23 cellular contexts compared by ENCODE assay signal in genomic region chr17:45366691-45367090, GRCh38. TPM values are rescaled to one million over a fixed set of nuclear protein-coding genes. Genes with fewer than 3 reads are reported as not detected.
DNase-seq lines count a peak whose midpoint lies in the region; ATAC-seq, FAIRE-seq and TF ChIP-seq lines count a peak whose summit lies in the region.
"Had no signal": no experiment of that assay in that cellular context is flagged by ENCODE, and none has a peak within 500 bp of the region (broad histone marks: within the 10 kb centered on the region; RNA-seq: fewer than 3 reads in every experiment).

No MANE protein-coding gene starts in this region.

- peak overlapping the region; percentile 51; the same call in 1 of the 2 replicates for H2BK20ac ChIP-seq in H1 (ENCODE audit: low read length)

- H3K23ac ChIP-seq in H1 (ENCODE audit: insufficient read length) (no peak overlapping the region), neuronal stem cell (ENCODE audit: low read depth, low read length, poor library complexity) (no peak overlapping the region)

- H4K20me1 ChIP-seq in H1 (replicated peaks in 1 of 2; ENCODE audit: control insufficient read depth in 1 of 2, insufficient read depth in 2 of 2, low read length in 2 of 2), result no peaks in the 10 kb centered on the region

- H2AK5ac ChIP-seq in H1 (ENCODE audit: low read depth, low read length), result peak overlapping the region; percentile 87; the same call in 1 of the 2 replicates
- peak overlapping the region; percentile 57 for H2AK5ac ChIP-seq in neuronal stem cell (ENCODE audit: low read depth, low read length)

- POLR2A ChIA-PET in A549 (lab: Yijun Ruan, JAX) (interaction anchor here (0.6 to 0.7 kb wide), 4 partner anchors 47 to 219 kb away, joined by 3 to 5 read pairs (median 3); partner anchors contain the start of gene HEXIM1), H1 (lab: Charles Lee; ENCODE audit: partially characterized antibody) (interaction anchor here (0.6 to 1.9 kb wide), 6 partner anchors 9 to 50 kb away, joined by 3 to 5 read pairs (median 4); no protein-coding TSS in a partner anchor)

- H2BK12ac ChIP-seq in H1 (ENCODE audit: low read depth, low read length), result peak overlapping the region; percentile 92; the same call in 1 of the 2 replicates
- H2BK12ac ChIP-seq in neuronal stem cell (ENCODE audit: low read length), result no peak overlapping the region

- TF ChIP-seq POLR2A in A549 (IDR thresholded peaks at IDR 0.05; ENCODE audit: low read length), result no peak
- no peak for TF ChIP-seq POLR2A in H1 (IDR thresholded peaks at IDR 0.05; ENCODE audit: control extremely low read depth in 1 of 2, low read depth in 2 of 2, low read length in 2 of 2)

- H2BK120ac ChIP-seq in H1 (replicated peaks; ENCODE audit: low read depth, low read length) (no peak overlapping the region), neuronal stem cell (ENCODE audit: low read depth, low read length) (no peak overlapping the region)

- H2BK5ac ChIP-seq in H1 (ENCODE audit: low read depth, low read length) (peak overlapping the region; percentile 84; the same call in 1 of the 2 replicates), neuronal stem cell (ENCODE audit: low read length) (peak overlapping the region; percentile 72)

- H3K4me3 ChIP-seq in A549, result no peak overlapping the region
- no peak overlapping the region for H3K4me3 ChIP-seq in H1 (ENCODE audit: extremely low read depth in 1 of 4, insufficient read depth in 2 of 4, low read depth in 3 of 4, low read length in 4 of 4)
- H3K4me3 ChIP-seq in neuronal stem cell (ENCODE audit: low read length in 2 of 2), result no peak overlapping the region
- H3K4me3 ChIP-seq: PC-9, SJSA1 had no signal

- H3K27me3 ChIP-seq in H1 (replicated peaks in 1 of 4; ENCODE audit: control insufficient read depth in 3 of 4, extremely low read depth in 1 of 4, insufficient read depth in 3 of 4, low read length in 3 of 4) (no peaks in the 10 kb centered on the region; a peak in 2 of 7 replicates), neuronal stem cell (ENCODE audit: control insufficient read depth in 3 of 3, insufficient read depth in 3 of 3, low read depth in 1 of 3, low read length in 3 of 3) (peaks cover 0 to 4% (median 0%) of the 10 kb centered on the region in 3 experiments)
- H3K27me3 ChIP-seq: SJSA1 had no signal

- no peak overlapping the region for H2AFZ ChIP-seq in H1 (ENCODE audit: low read length)
- H2AFZ ChIP-seq in neuronal stem cell (ENCODE audit: low read length), result no peak overlapping the region
- H2AFZ ChIP-seq: PC-9 had no signal

- TF ChIP-seq CTCF in A549 (IDR thresholded peaks at IDR 0.05) (no peak), H1 (IDR thresholded peaks at IDR 0.05; ENCODE audit: control extremely low read depth in 1 of 3, insufficient read depth in 1 of 3, low read depth in 1 of 3, low read length in 3 of 3) (no peak), nephron progenitor cell (IDR thresholded peaks at IDR 0.05) (no peak), osteocyte (IDR thresholded peaks at IDR 0.05) (no peak)

- H3K36me3 ChIP-seq in H1 (ENCODE audit: control insufficient read depth in 2 of 4, insufficient read depth in 4 of 4, low read length in 3 of 4) (no peaks in the 10 kb centered on the region), neuronal stem cell (replicated peaks in 1 of 2; ENCODE audit: control insufficient read depth in 2 of 2, insufficient read depth in 2 of 2, low read length in 2 of 2) (no peaks in the 10 kb centered on the region)
- H3K36me3 ChIP-seq: SJSA1 had no signal

- 0 out of 2 replicates have a peak overlapping the region, but pooled peaks have one; percentile 19 for H3K18ac ChIP-seq in H1 (ENCODE audit: extremely low read depth, low read length)
- H3K18ac ChIP-seq in neuronal stem cell (ENCODE audit: low read length), result peak overlapping the region; percentile 55

- TF ChIP-seq EP300 in A549 (IDR thresholded peaks at IDR 0.05) (no peak), H1 (IDR thresholded peaks at IDR 0.05; ENCODE audit: borderline replicate concordance in 1 of 2, low read depth in 2 of 2, low read length in 2 of 2) (no peak)

- H2BK15ac ChIP-seq in H1 (ENCODE audit: low read length), result peak overlapping the region; percentile 75; the same call in 1 of the 2 replicates
- H2BK15ac ChIP-seq in neuronal stem cell (ENCODE audit: low read length), result peak overlapping the region; percentile 20

- H4K91ac ChIP-seq in H1 (replicated peaks; ENCODE audit: insufficient read length, low read length) (no peak overlapping the region), neuronal stem cell (ENCODE audit: low read depth, low read length, poor library complexity) (no peak overlapping the region)

- H3K27me3 Mint-ChIP-seq in nephron progenitor cell (ENCODE audit: low read depth, poor library complexity), result peaks cover 43% of the 10 kb centered on the region
- no peaks in the 10 kb centered on the region for H3K27me3 Mint-ChIP-seq in osteocyte (ENCODE audit: unreplicated experiment)

- WGBS in A549 (ENCODE audit: missing lambda C conversion rate), result 89% methylated on average over 6 of the region's 6 CpGs
- 88% methylated on average over 6 of the region's 6 CpGs; no CpG with 5 or more reads in 1 of the 2 experiments for WGBS in H1 (ENCODE audit: extremely low coverage in 1 of 2, insufficient coverage in 1 of 2, insufficient read length in 1 of 2, insufficient replicate concordance in 2 of 2, low coverage in 1 of 2, low lambda C conversion rate in 2 of 2, missing lambda C conversion rate in 1 of 2), 2 experiments
- WGBS in neuronal stem cell (ENCODE audit: extremely low coverage in 2 of 2, insufficient read length in 2 of 2, insufficient replicate concordance in 1 of 2), 2 donors, result no CpG with 5 or more reads among the region's 6 CpGs

- H3K9me3 ChIP-seq in A549, result no peaks in the 10 kb centered on the region
- no peaks in the 10 kb centered on the region for H3K9me3 ChIP-seq in H1 (ENCODE audit: insufficient read depth in 2 of 2, low read depth in 1 of 2, low read length in 1 of 2)
- H3K9me3 ChIP-seq in neuronal stem cell (replicated peaks in 1 of 2; ENCODE audit: control insufficient read depth in 2 of 2, insufficient read depth in 1 of 2, low read depth in 1 of 2, low read length in 2 of 2), result peaks cover 0 to 2% of the 10 kb centered on the region in 2 donors
- H3K9me3 ChIP-seq: SJSA1 had no signal

- FAIRE-seq in A549 (lab: Jason Lieb, UNC) (no peak), HTR-8/SVneo (lab: Jason Lieb, UNC) (peak; percentile 67), H1 (lab: Jason Lieb, UNC) (no peak)
- FAIRE-seq: A204.1, D721Med, GM12891 had no signal

- ATAC-seq in A549, result no peak
- ATAC-seq in GM18498 (IDR thresholded peaks at IDR 0.05; ENCODE audit: unreplicated experiment), result no peak

- H3K4me2 ChIP-seq in A549 (no peak overlapping the region), H1 (ENCODE audit: insufficient read depth in 1 of 2, low read depth in 2 of 2, low read length in 2 of 2) (peak overlapping the region in 1 of 2 experiments; percentile 10; a peak in 1 of 4 replicates), neuronal stem cell (ENCODE audit: insufficient read depth, low read length, poor library complexity, severe bottlenecking) (no peak overlapping the region)
- H3K4me2 ChIP-seq: PC-9 had no signal

- no peaks in the 10 kb centered on the region for H3K23me2 ChIP-seq in H1 (ENCODE audit: low read depth, low read length)

- H4K8ac ChIP-seq in H1 (ENCODE audit: extremely low read depth, insufficient read depth, low read length) (no peak overlapping the region), neuronal stem cell (ENCODE audit: low read depth, low read length) (no peak overlapping the region)

- H3K79me1 ChIP-seq in H1 (ENCODE audit: low read depth, low read length), result no peaks in the 10 kb centered on the region
- H3K79me1 ChIP-seq in neuronal stem cell (ENCODE audit: low read depth, low read length), result no peaks in the 10 kb centered on the region

- H3K4ac ChIP-seq in H1 (replicated peaks; ENCODE audit: insufficient read length, low read depth, low read length) (no peak overlapping the region), neuronal stem cell (ENCODE audit: low read length) (no peak overlapping the region)

- H3K79me2 ChIP-seq in H1 (ENCODE audit: control insufficient read depth in 1 of 2, insufficient read depth in 2 of 2, low read length in 2 of 2), result no peaks in the 10 kb centered on the region

- CTCF ChIA-PET in A549 (lab: Yijun Ruan, JAX) (interaction anchor here (0.8 to 18.2 kb wide), 11 partner anchors 9 to 131 kb away, joined by 3 to 294 read pairs (median 4); partner anchors contain the start of gene MAP3K14), H1 (lab: Charles Lee; ENCODE audit: partially characterized antibody) (interaction anchor here (0.8 to 2.8 kb wide), 17 partner anchors 9 to 231 kb away, joined by 3 to 14 read pairs (median 4); partner anchors contain the start of genes ACBD4 and MAP3K14)

- H4K5ac ChIP-seq in H1 (ENCODE audit: insufficient read length, low read depth, low read length), result no peak overlapping the region

- no peak overlapping the region for H3K56ac ChIP-seq in H1 (replicated peaks; ENCODE audit: insufficient read length, low read depth, low read length)

- H3K4me1 ChIP-seq in A549 (peaks cover 51% of the 10 kb centered on the region), H1 (replicated peaks in 1 of 4; ENCODE audit: control insufficient read depth in 3 of 4, insufficient read depth in 4 of 4, low read length in 3 of 4) (peaks cover 7 to 22% (median 10%) of the 10 kb centered on the region in 4 experiments), neuronal stem cell (ENCODE audit: control insufficient read depth in 2 of 2, insufficient read depth in 1 of 2, low read depth in 1 of 2, low read length in 2 of 2) (peaks cover 9 to 14% of the 10 kb centered on the region in 2 donors)

- H3K9ac ChIP-seq in H1 (replicated peaks in 1 of 4; ENCODE audit: extremely low read depth in 1 of 4, low read depth in 3 of 4, low read length in 3 of 4) (no peak overlapping the region; a peak in 1 of 7 replicates), neuronal stem cell (ENCODE audit: low read depth, low read length, poor library complexity) (no peak overlapping the region)

- TF ChIP-seq RAD21 in A549 (conservative IDR thresholded peaks at IDR 0.05 in 1 of 2, IDR thresholded peaks at IDR 0.05 in 1 of 2) (no peak), H1 (IDR thresholded peaks at IDR 0.05 in 1 of 2, conservative IDR thresholded peaks at IDR 0.05 in 1 of 2; ENCODE audit: low read depth in 2 of 2, low read length in 2 of 2) (no peak)

- H3K4me1 Mint-ChIP-seq in nephron progenitor cell, result peaks cover 31% of the 10 kb centered on the region
- H3K4me1 Mint-ChIP-seq in osteocyte (ENCODE audit: unreplicated experiment), result peaks cover 52% of the 10 kb centered on the region

- H3K4me3 Mint-ChIP-seq in nephron progenitor cell (no peak overlapping the region), osteocyte (ENCODE audit: unreplicated experiment) (no peak overlapping the region)
- H3K4me3 Mint-ChIP-seq: CD8-positive, alpha-beta memory T cell; HFFc6 had no signal

- DNase-seq in A549 (ENCODE audit: low read depth in 1 of 2, low spot score in 1 of 2), result no peak
- no peak for DNase-seq in HTR-8/SVneo (ENCODE audit: insufficient read length, low spot score)
- DNase-seq in H1 (ENCODE audit: low read depth in 1 of 2, low spot score in 2 of 2), result no peak
- DNase-seq in neuronal stem cell (ENCODE audit: low spot score), result no peak
- DNase-seq in nephron progenitor cell, result no peak
- DNase-seq in osteocyte (ENCODE audit: extremely low spot score, unreplicated experiment), result no peak
- no peak for DNase-seq in stimulated activated naive CD4-positive, alpha-beta T cell (lab: John Stamatoyannopoulos, UW)
- DNase-seq: C1 segment of cervical spinal cord; CD8-positive, alpha-beta memory T cell; GOT3; HFFc6; Karpas-422; NCI-H1048; NCI-H1436; NCI-H1930; NCI-H345; NCI-H526; PC-9 had no signal

- H3K27ac ChIP-seq in A549 (peak overlapping the region; percentile 48 to 97; a peak in 4 of 6 replicates), H1 (ENCODE audit: low read depth, low read length) (no peak overlapping the region), neuronal stem cell (replicated peaks; ENCODE audit: low read length) (no peak overlapping the region)
- H3K27ac ChIP-seq: PC-9, SJSA1 had no signal

- H3K36me3 Mint-ChIP-seq in nephron progenitor cell (ENCODE audit: low read depth) (no peaks in the 10 kb centered on the region), osteocyte (ENCODE audit: unreplicated experiment) (no peaks in the 10 kb centered on the region)
- H3K36me3 Mint-ChIP-seq: CD8-positive, alpha-beta memory T cell had no signal

- H3K14ac ChIP-seq in H1 (ENCODE audit: insufficient read length), result no peak overlapping the region
- H3K14ac ChIP-seq in neuronal stem cell (ENCODE audit: low read length), result no peak overlapping the region

- H3K9me3 Mint-ChIP-seq in nephron progenitor cell (peaks cover 8% of the 10 kb centered on the region), osteocyte (ENCODE audit: unreplicated experiment) (no peaks in the 10 kb centered on the region)
- H3K9me3 Mint-ChIP-seq: CD8-positive, alpha-beta memory T cell; HFFc6 had no signal

- H3K27ac Mint-ChIP-seq in nephron progenitor cell (no peak overlapping the region), osteocyte (ENCODE audit: unreplicated experiment) (no peak overlapping the region)
- H3K27ac Mint-ChIP-seq: HFFc6 had no signal

RNA-seq across cellular contexts. Expression of gene MAP3K14, which starts 49.9 kb away (rescaled TPM):
- polyA plus RNA-seq in A549 (2011; rRNA removed) (9.1 and 10.9 TPM in 2 replicates), A549 (2017; fragmentation: RNase III; extraction: RNeasy Plus Mini Kit Qiagen cat#74134 plus additional on column Dnase treatment) (30.7 to 53.6 TPM (median 34.5 TPM) in 3 replicates), H1 (2011; rRNA removed) (5.2 and 6.4 TPM in 2 replicates)
- polyA plus RNA-seq in A549 (2012; cell fraction: cytosol; rRNA removed), result 39.9 and 49.0 TPM in 2 replicates
- polyA plus RNA-seq in A549 (2012; cell fraction: nucleus; rRNA removed), result 142 and 168 TPM in 2 replicates
- 12.0 and 13.0 TPM in 2 replicates for polyA minus RNA-seq in A549 (2011; rRNA and poly(A)+ RNA removed)
- 6.1 and 6.7 TPM in 2 replicates for total RNA-seq in H1 (2021; fragmentation: NEBNext Ultra II Directional; extraction: Animal tissue kit (Norgen Biotek cat#: 25700))
- 4.3 TPM for polyA plus RNA-seq in H1 (2011; cell fraction: cytosol; rRNA removed)
- polyA plus RNA-seq in H1 (2011; cell fraction: nucleus; rRNA removed), result 9.5 TPM
- 5.2 to 7.2 TPM (median 7.0 TPM) in 4 replicates for polyA plus RNA-seq in H1 (2012, experiment 1 of 2)
- polyA plus RNA-seq in H1 (2012, experiment 2 of 2), result 6.0 TPM
- polyA plus RNA-seq in H1 (2013, experiment 1 of 2), result 3.5 TPM
- 3.3 TPM for polyA plus RNA-seq in H1 (2013, experiment 2 of 2)
- 3.9 and 4.4 TPM in 2 replicates for polyA minus RNA-seq in H1 (2011; rRNA and poly(A)+ RNA removed)
- 3.0 TPM for polyA minus RNA-seq in H1 (2011; cell fraction: cytosol; rRNA and poly(A)+ RNA removed)
- polyA minus RNA-seq in H1 (2011; cell fraction: nucleus; rRNA and poly(A)+ RNA removed), result 5.4 TPM
- 3.2 TPM for polyA plus RNA-seq in neuronal stem cell (2013, experiment 1 of 2)
- polyA plus RNA-seq in neuronal stem cell (2013, experiment 2 of 2), result 3.2 TPM
- total RNA-seq in osteocyte, result 12.7 and 13.2 TPM in 2 replicates

Comparison
In these comparisons a context has a peak if more than half of its experiments do, and no peak if none do; other contexts are left out.
1. H3K27ac ChIP-seq: peak in A549 (2 of 2); none in H1 (single experiment) and neuronal stem cell (single experiment).